Comparison of ENCODE assay signal across 1 cellular context in genomic region chr2:68252407-68253210, GRCh38.
TF ChIP-seq lines count a peak whose summit lies in the region.

Gene PPP3R1 (minus strand): TSS chr2:68252532. CDS start chr2:68252127, 405 bp downstream.

TF ChIP-seq in HepG2, 621 proteins besides CTCF, POLR2A, EP300 and RAD21 (continued from another document and continues in another):
- peak; percentile 80; the same call in 1 of the 2 replicates for TF ChIP-seq UBTF (CRISPR knock-in tag; IDR thresholded peaks at IDR 0.05)
- TF ChIP-seq ZFP36L1 (CRISPR knock-in tag; IDR thresholded peaks at IDR 0.05): peak; percentile 85
- peak; percentile 87; the same call in 1 of the 2 replicates for TF ChIP-seq ZSCAN21 (CRISPR knock-in tag; IDR thresholded peaks at IDR 0.05; ENCODE audit: borderline replicate concordance)
- TF ChIP-seq JUN (CRISPR knock-in tag; IDR thresholded peaks at IDR 0.05): peak; percentile 61
- 0 out of 2 replicates have a peak, but pooled peaks have one; percentile 17 for TF ChIP-seq ZNF317 (CRISPR knock-in tag; IDR thresholded peaks at IDR 0.05)
- TF ChIP-seq BRCA1 (CRISPR knock-in tag; IDR thresholded peaks at IDR 0.05): 0 out of 2 replicates have a peak, but pooled peaks have one; percentile 58
- peak; percentile 8; the same call in 1 of the 2 replicates for TF ChIP-seq ZNF646 (CRISPR knock-in tag; IDR thresholded peaks at IDR 0.05)
- TF ChIP-seq ZFY (CRISPR knock-in tag; IDR thresholded peaks at IDR 0.05): peak; percentile 83
- TF ChIP-seq BORCS8-MEF2B (CRISPR knock-in tag; IDR thresholded peaks at IDR 0.05): peak; percentile 44; the same call in 1 of the 2 replicates
- TF ChIP-seq CHD4 (IDR thresholded peaks at IDR 0.05; ENCODE audit: borderline replicate concordance, low read length): no peak
- no peak for TF ChIP-seq FOXM1 (CRISPR knock-in tag; IDR thresholded peaks at IDR 0.05)
- TF ChIP-seq PHF8 (CRISPR knock-in tag; IDR thresholded peaks at IDR 0.05): peak; percentile 88
- peak; percentile 87; the same call in 1 of the 2 replicates for TF ChIP-seq FOXC1 (CRISPR knock-in tag; IDR thresholded peaks at IDR 0.05; ENCODE audit: borderline replicate concordance)
- TF ChIP-seq ZNF83 (CRISPR knock-in tag; IDR thresholded peaks at IDR 0.05; ENCODE audit: borderline replicate concordance): peak; percentile 82; the same call in 1 of the 2 replicates
- TF ChIP-seq ZZZ3 (CRISPR knock-in tag; IDR thresholded peaks at IDR 0.05; ENCODE audit: borderline replicate concordance): peak; percentile 71
- TF ChIP-seq ZNF563 (CRISPR knock-in tag; IDR thresholded peaks at IDR 0.05): peak; percentile 84
- TF ChIP-seq ZFX (CRISPR knock-in tag; IDR thresholded peaks at IDR 0.05; ENCODE audit: low read depth): peak; percentile 78
- TF ChIP-seq MTERF4 (CRISPR knock-in tag; IDR thresholded peaks at IDR 0.05): peak; percentile 33; the same call in 1 of the 2 replicates
- TF ChIP-seq MXD4 (CRISPR knock-in tag; IDR thresholded peaks at IDR 0.05): 0 out of 2 replicates have a peak, but pooled peaks have one; percentile 60
- no peak for TF ChIP-seq ZNF343 (CRISPR knock-in tag; IDR thresholded peaks at IDR 0.05)
- peak; percentile 79 for TF ChIP-seq ZNF761 (CRISPR knock-in tag; conservative IDR thresholded peaks at IDR 0.05)
- no peak for TF ChIP-seq SCMH1 (CRISPR knock-in tag; IDR thresholded peaks at IDR 0.05; ENCODE audit: borderline replicate concordance)
- TF ChIP-seq REPIN1 (CRISPR knock-in tag; IDR thresholded peaks at IDR 0.05; ENCODE audit: borderline replicate concordance, low read depth): peak; percentile 32
- TF ChIP-seq RAD51 (IDR thresholded peaks at IDR 0.05; ENCODE audit: borderline replicate concordance): peak; percentile 56; the same call in 1 of the 2 replicates
- no peak; a peak in 1 of 4 replicates for TF ChIP-seq NR2F1 (CRISPR knock-in tag; IDR thresholded peaks at IDR 0.05)
- TF ChIP-seq GATAD1 (CRISPR knock-in tag; IDR thresholded peaks at IDR 0.05): peak; percentile 87
- TF ChIP-seq ZFP62 (CRISPR knock-in tag; IDR thresholded peaks at IDR 0.05): no peak
- peak; percentile 91 for TF ChIP-seq NRL (CRISPR knock-in tag; IDR thresholded peaks at IDR 0.05; ENCODE audit: borderline replicate concordance)
- TF ChIP-seq PRDM10 (CRISPR knock-in tag; IDR thresholded peaks at IDR 0.05; ENCODE audit: low read depth): peak; percentile 60; the same call in 1 of the 2 replicates
- TF ChIP-seq CC2D1A (CRISPR knock-in tag; IDR thresholded peaks at IDR 0.05): 0 out of 2 replicates have a peak, but pooled peaks have one; percentile 54
- TF ChIP-seq NFKB2 (CRISPR knock-in tag; IDR thresholded peaks at IDR 0.05; ENCODE audit: borderline replicate concordance): peak; percentile 97; the same call in 1 of the 2 replicates
- TF ChIP-seq RFX1 (IDR thresholded peaks at IDR 0.05): no peak
- no peak for TF ChIP-seq ZNF766 (CRISPR knock-in tag; IDR thresholded peaks at IDR 0.05; ENCODE audit: borderline replicate concordance)
- peak; percentile 97 for TF ChIP-seq GMEB2 (CRISPR knock-in tag; IDR thresholded peaks at IDR 0.05; ENCODE audit: low read depth)
- TF ChIP-seq MEF2D (CRISPR knock-in tag; IDR thresholded peaks at IDR 0.05): peak; percentile 83; the same call in 1 of the 2 replicates
- no peak for TF ChIP-seq U2AF1 (optimal IDR thresholded peaks at IDR 0.05; ENCODE audit: low read depth, low read length)
- peak; percentile 67 for TF ChIP-seq ASH2L (IDR thresholded peaks at IDR 0.05; ENCODE audit: insufficient read length, low read depth, low read length)
- 0 out of 2 replicates have a peak, but pooled peaks have one; percentile 56 for TF ChIP-seq KLF12 (CRISPR knock-in tag; IDR thresholded peaks at IDR 0.05; ENCODE audit: borderline replicate concordance)
- TF ChIP-seq MATR3 (CRISPR knock-in tag; IDR thresholded peaks at IDR 0.05): no peak
- TF ChIP-seq PHF21A (CRISPR knock-in tag; IDR thresholded peaks at IDR 0.05): peak; percentile 52; the same call in 1 of the 2 replicates
- peak; percentile 74; the same call in 1 of the 2 replicates for TF ChIP-seq ZNF281 (CRISPR knock-in tag; IDR thresholded peaks at IDR 0.05; ENCODE audit: borderline replicate concordance)
- TF ChIP-seq ZNF543 (CRISPR knock-in tag; IDR thresholded peaks at IDR 0.05): peak; percentile 85; the same call in 1 of the 2 replicates
- TF ChIP-seq HHEX (CRISPR knock-in tag; IDR thresholded peaks at IDR 0.05): no peak
